ENCODE assay signal across 24 cellular contexts in the genomic region with DNA sequence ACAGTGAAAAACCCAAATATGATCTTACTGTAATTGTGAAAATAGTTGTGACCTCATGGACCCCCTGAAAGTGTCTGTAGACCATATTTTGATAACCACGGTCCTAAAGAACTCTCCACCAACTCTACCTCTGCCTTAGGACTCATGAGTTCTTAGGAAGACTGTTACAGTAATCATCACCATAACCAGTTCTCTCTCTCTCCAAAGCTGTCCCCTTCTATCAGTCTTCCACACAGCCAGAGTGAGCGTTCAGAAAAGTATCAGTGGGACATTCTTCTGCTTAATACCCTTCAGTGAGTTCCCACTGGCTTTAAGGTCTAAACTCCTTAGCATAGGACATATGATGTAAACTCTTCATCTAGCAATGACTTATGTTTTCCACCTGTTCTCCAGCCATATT.
"Had no signal": no experiment of that assay in that cellular context is flagged by ENCODE, and none has a peak within 500 bp of the region (broad histone marks: within the 10 kb centered on the region; RNA-seq: fewer than 3 reads in every experiment).

No MANE protein-coding gene starts in this region.

- H3K36me3 ChIP-seq: breast epithelium, MG63 had no signal

- H3K27me3 Mint-ChIP-seq: activated B cell treated with CpG ODN at 0.5 μM for 24 hours; activated CD4-positive, alpha-beta T cell treated with anti-CD3 and anti-CD28 coated beads for 36 hours; activated CD8-positive, alpha-beta memory T cell treated with anti-CD3 and anti-CD28 coated beads, Interleukin-2, amount 10 ng/mL, durations not matched to agents 7 days and 5 days; activated naive CD8-positive, alpha-beta T cell; activated T-cell treated with anti-CD3 and anti-CD28 coated beads, Interleukin-2, amount 50 U/mL, for 24 hours; activated T-helper 17 cell treated with anti-CD3 and anti-CD28 coated beads, Interleukin-2, amount 50 U/mL, for 72 hours had no signal

- H3K27me3 ChIP-seq: breast epithelium had no signal

- H3K27ac Mint-ChIP-seq: activated B cell treated with CpG ODN at 0.5 μM for 24 hours; activated CD4-positive, alpha-beta T cell treated with anti-CD3 and anti-CD28 coated beads for 36 hours; activated CD8-positive, alpha-beta memory T cell treated with anti-CD3 and anti-CD28 coated beads, Interleukin-2, amount 10 ng/mL, durations not matched to agents 7 days and 5 days; activated naive CD4-positive, alpha-beta T cell treated with anti-CD3 and anti-CD28 coated beads for 36 hours; activated naive CD8-positive, alpha-beta T cell; activated T-cell treated with anti-CD3 and anti-CD28 coated beads, Interleukin-2, amount 50 U/mL, for 24 hours; activated T-helper 17 cell treated with anti-CD3 and anti-CD28 coated beads, Interleukin-2, amount 50 U/mL, for 72 hours had no signal

- H3K27ac ChIP-seq: breast epithelium, SK-N-MC had no signal

- H3K4me3 ChIP-seq: breast epithelium, MG63, SK-N-MC had no signal

- DNase-seq: activated B cell treated with CpG ODN at 0.5 μM for 24 hours; activated CD4-positive, alpha-beta T cell treated with anti-CD3 and anti-CD28 coated beads for 36 hours; activated CD8-positive, alpha-beta memory T cell treated with anti-CD3 and anti-CD28 coated beads, Interleukin-2, amount 10 ng/mL, durations not matched to agents 7 days and 5 days; activated gamma-delta T cell; activated naive CD4-positive, alpha-beta T cell treated with anti-CD3 and anti-CD28 coated beads for 36 hours; activated T-cell treated with anti-CD3 and anti-CD28 coated beads, Interleukin-2, amount 50 U/mL, for 24 hours; aorta; caudate nucleus; MV-4-11; NCI-H1105; NCI-H1436; NCI-H1694 treated with DMSO at 0.1 percent for 48 hours; NCI-H2029 treated with DMSO at 0.1 percent for 48 hours; NCI-H345; NCI-H510A; NCI-H526 treated with DMSO at 0.1 percent for 48 hours; NCI-H82; RPMI8226 had no signal

- ATAC-seq: activated CD4-positive, alpha-beta T cell treated with anti-CD3 and anti-CD28 coated beads for 36 hours; activated CD8-positive, alpha-beta memory T cell treated with anti-CD3 and anti-CD28 coated beads, Interleukin-2, amount 10 ng/mL, durations not matched to agents 7 days and 5 days; activated T-helper 17 cell treated with anti-CD3 and anti-CD28 coated beads, Interleukin-2, amount 50 U/mL, for 72 hours; Right ventricle myocardium inferior had no signal

- H3K9me3 ChIP-seq: MG63 had no signal

- H3K4me3 Mint-ChIP-seq: activated B cell treated with CpG ODN at 0.5 μM for 24 hours; activated CD4-positive, alpha-beta T cell treated with anti-CD3 and anti-CD28 coated beads for 36 hours; activated CD8-positive, alpha-beta memory T cell treated with anti-CD3 and anti-CD28 coated beads, Interleukin-2, amount 10 ng/mL, durations not matched to agents 7 days and 5 days; activated naive CD4-positive, alpha-beta T cell treated with anti-CD3 and anti-CD28 coated beads for 36 hours; activated naive CD8-positive, alpha-beta T cell; activated T-cell treated with anti-CD3 and anti-CD28 coated beads, Interleukin-2, amount 50 U/mL, for 24 hours; activated T-helper 17 cell treated with anti-CD3 and anti-CD28 coated beads, Interleukin-2, amount 50 U/mL, for 72 hours had no signal

- H3K4me1 ChIP-seq: breast epithelium had no signal
